ENCODE assay signal across 1 cellular context in genomic region chr7:84248843-84249242, GRCh38.
TF ChIP-seq lines count a peak whose summit lies in the region.

No MANE protein-coding gene starts in this region.

TF ChIP-seq in WTC11, 78 proteins besides CTCF, POLR2A, EP300 and RAD21 (continued from another document):
- TF ChIP-seq, protein P1, sequence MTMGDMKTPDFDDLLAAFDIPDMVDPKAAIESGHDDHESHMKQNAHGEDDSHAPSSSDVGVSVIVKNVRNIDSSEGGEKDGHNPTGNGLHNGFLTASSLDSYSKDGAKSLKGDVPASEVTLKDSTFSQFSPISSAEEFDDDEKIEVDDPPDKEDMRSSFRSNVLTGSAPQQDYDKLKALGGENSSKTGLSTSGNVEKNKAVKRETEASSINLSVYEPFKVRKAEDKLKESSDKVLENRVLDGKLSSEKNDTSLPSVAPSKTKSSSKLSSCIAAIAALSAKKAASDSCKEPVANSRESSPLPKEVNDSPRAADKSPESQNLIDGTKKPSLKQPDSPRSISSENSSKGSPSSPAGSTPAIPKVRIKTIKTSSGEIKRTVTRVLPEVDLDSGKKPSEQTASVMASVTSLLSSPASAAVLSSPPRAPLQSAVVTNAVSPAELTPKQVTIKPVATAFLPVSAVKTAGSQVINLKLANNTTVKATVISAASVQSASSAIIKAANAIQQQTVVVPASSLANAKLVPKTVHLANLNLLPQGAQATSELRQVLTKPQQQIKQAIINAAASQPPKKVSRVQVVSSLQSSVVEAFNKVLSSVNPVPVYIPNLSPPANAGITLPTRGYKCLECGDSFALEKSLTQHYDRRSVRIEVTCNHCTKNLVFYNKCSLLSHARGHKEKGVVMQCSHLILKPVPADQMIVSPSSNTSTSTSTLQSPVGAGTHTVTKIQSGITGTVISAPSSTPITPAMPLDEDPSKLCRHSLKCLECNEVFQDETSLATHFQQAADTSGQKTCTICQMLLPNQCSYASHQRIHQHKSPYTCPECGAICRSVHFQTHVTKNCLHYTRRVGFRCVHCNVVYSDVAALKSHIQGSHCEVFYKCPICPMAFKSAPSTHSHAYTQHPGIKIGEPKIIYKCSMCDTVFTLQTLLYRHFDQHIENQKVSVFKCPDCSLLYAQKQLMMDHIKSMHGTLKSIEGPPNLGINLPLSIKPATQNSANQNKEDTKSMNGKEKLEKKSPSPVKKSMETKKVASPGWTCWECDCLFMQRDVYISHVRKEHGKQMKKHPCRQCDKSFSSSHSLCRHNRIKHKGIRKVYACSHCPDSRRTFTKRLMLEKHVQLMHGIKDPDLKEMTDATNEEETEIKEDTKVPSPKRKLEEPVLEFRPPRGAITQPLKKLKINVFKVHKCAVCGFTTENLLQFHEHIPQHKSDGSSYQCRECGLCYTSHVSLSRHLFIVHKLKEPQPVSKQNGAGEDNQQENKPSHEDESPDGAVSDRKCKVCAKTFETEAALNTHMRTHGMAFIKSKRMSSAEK (CRISPR knock-in tag; IDR thresholded peaks at IDR 0.05; ENCODE audit: borderline replicate concordance), result no peak
- TF ChIP-seq ELF4 (CRISPR knock-in tag; IDR thresholded peaks at IDR 0.05; ENCODE audit: low read depth) (no peak), MAX (CRISPR knock-in tag; IDR thresholded peaks at IDR 0.05) (no peak), JAZF1 (CRISPR knock-in tag; IDR thresholded peaks at IDR 0.05) (no peak)
TF ChIP-seq in WTC11: peak in this region for 0.
